Comparison of ENCODE assay signal across 8 cellular contexts in the genomic region with DNA sequence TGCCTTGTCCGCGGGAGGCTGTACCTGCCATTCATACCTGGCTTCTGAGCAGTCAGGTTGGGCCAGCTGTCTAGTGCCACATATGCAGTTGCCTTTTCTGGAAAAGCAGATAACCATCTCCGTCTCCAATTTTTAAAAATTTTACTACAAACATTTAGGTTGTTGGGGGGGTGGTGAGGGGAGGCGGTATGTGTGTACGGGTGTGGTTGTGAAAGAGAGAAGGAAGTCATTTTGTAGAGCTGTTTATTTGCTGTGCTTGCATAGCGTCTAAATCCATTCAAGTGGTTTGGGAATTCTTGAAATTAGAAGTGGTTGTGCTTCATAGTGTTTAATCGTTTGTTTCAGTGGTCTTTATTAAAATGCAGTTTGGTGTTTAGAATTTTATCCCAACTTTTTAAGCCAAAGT. TPM values are rescaled to one million over a fixed set of nuclear protein-coding genes. Genes with fewer than 3 reads are reported as not detected.
A peak's percentile ranks its signal among the peaks of the same experiment; 100 is the strongest.
DNase-seq lines count a peak whose midpoint lies in the region; TF ChIP-seq lines count a peak whose summit lies in the region.

No MANE protein-coding gene starts in this region.

- no peak overlapping the region for H3K9ac ChIP-seq in HUES48 (ENCODE audit: low read depth, low read length)

- no peak for TF ChIP-seq POLR2A in testis (IDR thresholded peaks at IDR 0.05)

- H3K4me1 ChIP-seq in HUES48 (ENCODE audit: control insufficient read depth, insufficient read depth, low read length) (no peaks in the 10 kb centered on the region), testis (peaks cover 5% of the 10 kb centered on the region)

- H3K4me3 Mint-ChIP-seq in T-helper 1 cell treated with Interleukin-12 subunit alpha and Interleukin-12 subunit beta and Interleukin-4 antibody, amounts not matched to agents 30 μg/mL and 1 μg/mL, for 36 hours: peak overlapping the region; percentile 79

- H3K4me3 ChIP-seq in HUES48 (ENCODE audit: low read depth, low read length) (peak overlapping the region; percentile 84), astrocyte of the spinal cord (ENCODE audit: low read depth, low read length) (peak overlapping the region; percentile 83), testis (peak overlapping the region; percentile 93 to 96)

- H3K36me3 Mint-ChIP-seq in T-helper 1 cell treated with Interleukin-12 subunit alpha and Interleukin-12 subunit beta and Interleukin-4 antibody, amounts not matched to agents 30 μg/mL and 1 μg/mL, for 36 hours (ENCODE audit: low read depth): no peaks in the 10 kb centered on the region

- H3K27me3 Mint-ChIP-seq in T-helper 1 cell treated with Interleukin-12 subunit alpha and Interleukin-12 subunit beta and Interleukin-4 antibody, amounts not matched to agents 30 μg/mL and 1 μg/mL, for 36 hours (ENCODE audit: low read depth): peaks cover 75% of the 10 kb centered on the region

- H3K27ac Mint-ChIP-seq in T-helper 1 cell treated with Interleukin-12 subunit alpha and Interleukin-12 subunit beta and Interleukin-4 antibody, amounts not matched to agents 30 μg/mL and 1 μg/mL, for 36 hours: peak overlapping the region; percentile 15

- 0 to 1% methylated on average over 7 of the region's 7 CpGs for WGBS in testis, 2 donors

- H3K9me3 Mint-ChIP-seq in T-helper 1 cell treated with Interleukin-12 subunit alpha and Interleukin-12 subunit beta and Interleukin-4 antibody, amounts not matched to agents 30 μg/mL and 1 μg/mL, for 36 hours: no peaks in the 10 kb centered on the region

- H3K9me3 ChIP-seq in HUES48 (ENCODE audit: control insufficient read depth, insufficient read depth, low read length): no peaks in the 10 kb centered on the region
- H3K9me3 ChIP-seq in testis: no peaks in the 10 kb centered on the region

- TF ChIP-seq CTCF in astrocyte of the spinal cord (IDR thresholded peaks at IDR 0.05; ENCODE audit: low read depth, low read length): no peak
- TF ChIP-seq CTCF in testis (IDR thresholded peaks at IDR 0.05): no peak

- no peak overlapping the region for H3K27ac ChIP-seq in HUES48 (ENCODE audit: low read depth, low read length)
- H3K27ac ChIP-seq in layer of hippocampus (ENCODE audit: low read depth, low read length): peak overlapping the region; percentile 89
- peak overlapping the region; percentile 94 to 99 for H3K27ac ChIP-seq in testis

- H3K4me1 Mint-ChIP-seq in T-helper 1 cell treated with Interleukin-12 subunit alpha and Interleukin-12 subunit beta and Interleukin-4 antibody, amounts not matched to agents 30 μg/mL and 1 μg/mL, for 36 hours (ENCODE audit: low read depth): peaks cover 7% of the 10 kb centered on the region

- H3K27me3 ChIP-seq in HUES48 (ENCODE audit: control insufficient read depth, insufficient read depth, low read length) (peaks cover 31% of the 10 kb centered on the region), layer of hippocampus (ENCODE audit: control insufficient read depth, insufficient read depth, low read length) (no peaks in the 10 kb centered on the region), testis (no peaks in the 10 kb centered on the region)

- no peak for DNase-seq in T-helper 1 cell
- no peak for DNase-seq in astrocyte of the spinal cord (ENCODE audit: low read depth, low spot score)
- no peak for DNase-seq in testis
- DNase-seq in NCI-H1694 (lab: John Stamatoyannopoulos, UW): no peak
- no peak for DNase-seq in hypothalamus (lab: John Stamatoyannopoulos, UW)

- intact Hi-C loops in testis (cut with DNase I; ENCODE audit: low total_unique reads): no loop called here

- H3K36me3 ChIP-seq in HUES48 (ENCODE audit: control insufficient read depth, insufficient read depth, low read length) (no peaks in the 10 kb centered on the region), testis (ENCODE audit: low read depth, missing control alignments) (no peaks in the 10 kb centered on the region)

- in situ Hi-C loops in astrocyte of the spinal cord (cut with HindIII; ENCODE audit: low sequenced_read_pairs): no loop called here

RNA-seq across cellular contexts. Expression of gene TBC1D12, which starts 1.5 kb away (rescaled TPM):
- 10 to 100 TPM; 19.4 to 23.1 TPM for total RNA-seq in testis
- 22.3 TPM for polyA plus RNA-seq in testis (ENCODE audit: insufficient read depth, low read depth, low replicate concordance)

RNA-seq across cellular contexts. Expression of gene NOC3L, which starts 41.1 kb away (rescaled TPM):
- 10 to 100 TPM; 24.6 to 32.2 TPM for total RNA-seq in testis
- 11.2 TPM for polyA plus RNA-seq in testis (ENCODE audit: insufficient read depth, low read depth, low replicate concordance)
